18 cellular contexts compared by ENCODE assay signal in the genomic region with DNA sequence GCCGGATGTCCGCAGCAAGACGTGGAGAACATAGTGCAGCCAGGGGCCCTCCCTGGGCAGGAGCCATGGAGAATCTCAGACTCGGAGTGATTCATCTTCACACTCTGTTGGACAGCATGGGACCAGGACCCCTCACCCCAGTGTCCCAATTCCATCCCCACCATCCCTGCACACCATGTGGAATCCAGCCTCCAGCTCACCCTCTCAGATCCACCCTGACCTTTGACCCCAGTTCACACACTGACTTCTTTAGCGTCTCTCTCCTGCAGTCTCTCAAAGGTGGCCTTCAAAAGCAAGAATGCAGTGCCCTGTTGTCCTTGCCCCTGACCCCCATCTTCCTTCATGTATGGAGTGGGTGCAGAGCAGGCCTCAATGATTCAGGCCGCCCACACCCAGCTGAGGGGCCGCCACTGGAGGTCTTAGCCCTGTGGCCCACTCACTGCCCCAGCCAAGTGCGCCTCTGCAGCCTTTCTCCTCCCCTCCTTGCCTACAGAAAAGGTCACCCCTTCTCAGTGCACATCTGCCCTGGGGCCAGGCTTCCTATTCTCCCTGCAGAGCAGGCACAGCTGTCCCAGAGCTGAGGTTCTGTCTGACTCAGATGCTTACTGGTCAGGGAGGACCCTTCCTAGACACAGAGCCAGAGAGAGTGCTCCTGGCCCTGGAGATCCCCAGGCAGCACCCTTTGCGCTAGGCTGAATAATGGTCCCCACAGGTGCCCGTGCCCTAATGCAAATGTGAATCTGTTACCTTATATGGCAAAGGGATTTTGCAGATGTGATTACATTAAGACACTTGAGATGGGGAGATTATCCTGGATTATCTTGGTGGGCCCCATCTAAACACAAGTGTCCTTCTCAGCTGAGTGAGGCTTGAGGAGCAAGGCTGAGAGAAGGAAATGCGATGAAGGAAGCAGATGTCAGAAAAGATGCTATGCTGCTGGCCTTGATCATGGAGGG. TPM values are rescaled to one million over a fixed set of nuclear protein-coding genes. Genes with fewer than 3 reads are reported as not detected.
"Had no signal": no experiment of that assay in that cellular context is flagged by ENCODE, and none has a peak within 500 bp of the region (broad histone marks: within the 10 kb centered on the region; RNA-seq: fewer than 3 reads in every experiment).

No MANE protein-coding gene starts in this region.

- H3K36me3 ChIP-seq: neutrophil, suprapubic skin had no signal

- ATAC-seq: effector memory CD8-positive, alpha-beta T cell; foreskin keratinocyte; left colon had no signal

- H3K27me3 ChIP-seq: suprapubic skin had no signal

- H3K4me1 ChIP-seq: foreskin keratinocyte, suprapubic skin had no signal

- FAIRE-seq: small intestine had no signal

- H3K27ac ChIP-seq: foreskin keratinocyte, neutrophil, suprapubic skin had no signal

- DNase-seq: activated CD4-positive, alpha-beta T cell treated with anti-CD3 and anti-CD28 coated beads, Interleukin-2, amount 10 ng/mL, durations not matched to agents 7 days and 5 days; activated naive CD4-positive, alpha-beta T cell; activated naive CD8-positive, alpha-beta T cell treated with anti-CD3 and anti-CD28 coated beads, Interleukin-2, amount 10 ng/mL, durations not matched to agents 7 days and 5 days; dermis blood vessel endothelial cell; effector memory CD8-positive, alpha-beta T cell; foreskin keratinocyte; immature natural killer cell; left colon; midbrain; naive B cell; small intestine; SW 1271 had no signal

- H3K9me3 ChIP-seq: neutrophil, suprapubic skin had no signal

- H3K4me3 ChIP-seq: lung, suprapubic skin had no signal

RNA-seq across cellular contexts. Expression of a gene that starts 2.4 kb away (rescaled TPM):
- total RNA-seq: activated CD4-positive, alpha-beta T cell treated with anti-CD3 and anti-CD28 coated beads, Interleukin-2, amount 10 ng/mL, durations not matched to agents 7 days and 5 days; activated naive CD8-positive, alpha-beta T cell treated with anti-CD3 and anti-CD28 coated beads, Interleukin-2, amount 10 ng/mL, durations not matched to agents 7 days and 5 days; activated T-helper 1 cell treated with anti-CD3 and anti-CD28 coated beads, Interleukin-12 subunit alpha, Interleukin-12 subunit beta, Interleukin-2, Interleukin-4 antibody, amounts not matched to agents 30 ng/mL and 10 ng/mL and 1 ng/mL, durations not matched to agents 14 hours and 24 hours and 36 hours; dermis blood vessel endothelial cell; foreskin keratinocyte; left colon; T-helper 2 cell treated with Interferon-gamma antibody and Interleukin-4, amounts not matched to agents 100 ng/mL and 5 ng/mL, for 36 hours had no signal
- polyA plus RNA-seq: foreskin keratinocyte, immature natural killer cell had no signal

RNA-seq across cellular contexts. Expression of a gene that starts 24.8 kb away (rescaled TPM):
- total RNA-seq: activated CD4-positive, alpha-beta T cell treated with anti-CD3 and anti-CD28 coated beads, Interleukin-2, amount 10 ng/mL, durations not matched to agents 7 days and 5 days; activated naive CD8-positive, alpha-beta T cell treated with anti-CD3 and anti-CD28 coated beads, Interleukin-2, amount 10 ng/mL, durations not matched to agents 7 days and 5 days; activated T-helper 1 cell treated with anti-CD3 and anti-CD28 coated beads, Interleukin-12 subunit alpha, Interleukin-12 subunit beta, Interleukin-2, Interleukin-4 antibody, amounts not matched to agents 30 ng/mL and 10 ng/mL and 1 ng/mL, durations not matched to agents 14 hours and 24 hours and 36 hours; cerebellum; T-helper 2 cell treated with Interferon-gamma antibody and Interleukin-4, amounts not matched to agents 100 ng/mL and 5 ng/mL, for 36 hours had no signal
- polyA plus RNA-seq: immature natural killer cell had no signal

RNA-seq across cellular contexts. Expression of a gene that starts 46.5 kb away (rescaled TPM):
- total RNA-seq: activated CD4-positive, alpha-beta T cell treated with anti-CD3 and anti-CD28 coated beads, Interleukin-2, amount 10 ng/mL, durations not matched to agents 7 days and 5 days; activated naive CD8-positive, alpha-beta T cell treated with anti-CD3 and anti-CD28 coated beads, Interleukin-2, amount 10 ng/mL, durations not matched to agents 7 days and 5 days; activated T-helper 1 cell treated with anti-CD3 and anti-CD28 coated beads, Interleukin-12 subunit alpha, Interleukin-12 subunit beta, Interleukin-2, Interleukin-4 antibody, amounts not matched to agents 30 ng/mL and 10 ng/mL and 1 ng/mL, durations not matched to agents 14 hours and 24 hours and 36 hours; cerebellum; dermis blood vessel endothelial cell; T-helper 2 cell treated with Interferon-gamma antibody and Interleukin-4, amounts not matched to agents 100 ng/mL and 5 ng/mL, for 36 hours had no signal
- polyA plus RNA-seq: immature natural killer cell had no signal
